ENCODE assay signal across 8 cellular contexts in the genomic region with DNA sequence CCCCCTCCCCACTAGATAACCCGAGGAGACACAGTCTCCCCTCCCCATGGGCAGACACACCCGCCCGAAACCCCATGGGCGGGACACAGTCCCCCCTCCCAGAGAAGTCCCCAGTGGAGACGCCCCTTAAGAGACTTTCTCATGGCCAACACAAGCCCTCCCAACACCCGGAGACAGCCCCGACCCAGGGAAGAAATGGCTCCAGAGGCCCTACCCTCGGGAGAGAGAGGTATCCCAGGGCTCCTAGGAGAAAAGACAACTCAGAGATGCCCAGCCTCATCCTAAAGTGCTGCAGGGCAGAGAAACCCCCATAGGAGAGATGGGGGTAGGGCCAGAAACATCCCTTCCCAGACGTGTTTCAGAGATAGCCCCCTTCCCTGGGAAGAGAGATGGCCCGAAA. TPM values are rescaled to one million over a fixed set of nuclear protein-coding genes. Genes with fewer than 3 reads are reported as not detected.
DNase-seq lines count a peak whose midpoint lies in the region; ATAC-seq and TF ChIP-seq lines count a peak whose summit lies in the region.

No MANE protein-coding gene starts in this region.

- intact Hi-C loops in thyroid gland (cut with DNase I): no loop called here

- H3K9me3 Mint-ChIP-seq in activated CD4-positive, alpha-beta T cell treated with anti-CD3 and anti-CD28 coated beads, Interleukin-2, amount 10 ng/mL, durations not matched to agents 7 days and 5 days: no peaks in the 10 kb centered on the region
- H3K9me3 Mint-ChIP-seq in activated naive CD8-positive, alpha-beta T cell treated with anti-CD3 and anti-CD28 coated beads for 36 hours: no peaks in the 10 kb centered on the region

- H3K27me3 ChIP-seq in layer of hippocampus (ENCODE audit: control insufficient read depth, insufficient read depth, low read length): no peaks in the 10 kb centered on the region
- no peaks in the 10 kb centered on the region for H3K27me3 ChIP-seq in thyroid gland

- peaks cover 16 to 32% of the 10 kb centered on the region in 2 donors for H3K4me1 ChIP-seq in thyroid gland

- H3K4me3 Mint-ChIP-seq in activated CD4-positive, alpha-beta T cell treated with anti-CD3 and anti-CD28 coated beads, Interleukin-2, amount 10 ng/mL, durations not matched to agents 7 days and 5 days: peak overlapping the region; percentile 56
- H3K4me3 Mint-ChIP-seq in activated naive CD8-positive, alpha-beta T cell treated with anti-CD3 and anti-CD28 coated beads for 36 hours: peak overlapping the region; percentile 56

- in situ Hi-C loops in GM13976 (cut with MboI; ENCODE audit: low sequenced_read_pairs, unreplicated experiment): no loop called here

- ATAC-seq in HG02623 (IDR thresholded peaks at IDR 0.05; ENCODE audit: unreplicated experiment): no peak
- no peak for ATAC-seq in activated CD4-positive, CD25-positive, alpha-beta regulatory T cell treated with anti-CD3 and anti-CD28 coated beads, Interleukin-2, amount 50 U/mL, for 24 hours

- H3K27ac Mint-ChIP-seq in activated CD4-positive, alpha-beta T cell treated with anti-CD3 and anti-CD28 coated beads, Interleukin-2, amount 10 ng/mL, durations not matched to agents 7 days and 5 days: peak overlapping the region; percentile 68
- peak overlapping the region; percentile 34 for H3K27ac Mint-ChIP-seq in activated naive CD8-positive, alpha-beta T cell treated with anti-CD3 and anti-CD28 coated beads for 36 hours

- H3K4me1 Mint-ChIP-seq in activated CD4-positive, alpha-beta T cell treated with anti-CD3 and anti-CD28 coated beads, Interleukin-2, amount 10 ng/mL, durations not matched to agents 7 days and 5 days: peaks cover 16% of the 10 kb centered on the region
- peaks cover 16% of the 10 kb centered on the region for H3K4me1 Mint-ChIP-seq in activated naive CD8-positive, alpha-beta T cell treated with anti-CD3 and anti-CD28 coated beads for 36 hours

- no peak for TF ChIP-seq POLR2A in thyroid gland (IDR thresholded peaks at IDR 0.05)

- 30 to 59% methylated on average over 2 to 6 of the region's 10 CpGs for WGBS in thyroid gland, 2 donors

- peaks cover 2% of the 10 kb centered on the region for H3K27me3 Mint-ChIP-seq in activated CD4-positive, alpha-beta T cell treated with anti-CD3 and anti-CD28 coated beads, Interleukin-2, amount 10 ng/mL, durations not matched to agents 7 days and 5 days
- H3K27me3 Mint-ChIP-seq in activated naive CD8-positive, alpha-beta T cell treated with anti-CD3 and anti-CD28 coated beads for 36 hours: peaks cover 10% of the 10 kb centered on the region

- no peaks in the 10 kb centered on the region for H3K36me3 Mint-ChIP-seq in activated CD4-positive, alpha-beta T cell treated with anti-CD3 and anti-CD28 coated beads, Interleukin-2, amount 10 ng/mL, durations not matched to agents 7 days and 5 days (ENCODE audit: low read depth)
- H3K36me3 Mint-ChIP-seq in activated naive CD8-positive, alpha-beta T cell treated with anti-CD3 and anti-CD28 coated beads for 36 hours: peaks cover 1% of the 10 kb centered on the region

- CTCF ChIA-PET in activated CD4-positive, alpha-beta T cell treated with anti-CD3 and anti-CD28 coated beads, Interleukin-2, amount 10 ng/mL, durations not matched to agents 7 days and 5 days (lab: Charles Lee): interaction anchor here (1.1 kb wide), 1 partner anchor 15 kb away, joined by 4 read pairs; no protein-coding TSS in a partner anchor

- POLR2A ChIA-PET in activated CD4-positive, alpha-beta T cell treated with anti-CD3 and anti-CD28 coated beads, Interleukin-2, amount 10 ng/mL, durations not matched to agents 7 days and 5 days (lab: Charles Lee): no interaction called here

- H3K36me3 ChIP-seq in thyroid gland: no peaks in the 10 kb centered on the region

- TF ChIP-seq CTCF in thyroid gland (IDR thresholded peaks at IDR 0.05): no peak
- no peak for TF ChIP-seq CTCF in GM13976 (IDR thresholded peaks at IDR 0.05; ENCODE audit: borderline replicate concordance, control extremely low read depth, extremely low read depth, insufficient read depth, missing control alignments)

- H3K9me3 ChIP-seq in thyroid gland: no peaks in the 10 kb centered on the region

- peak overlapping the region in 1 of 3 donors; percentile 66 for H3K4me3 ChIP-seq in thyroid gland (replicated peaks in 1 of 3)

- H3K27ac ChIP-seq in layer of hippocampus (ENCODE audit: low read depth, low read length) (peak overlapping the region; percentile 75), thyroid gland (peak overlapping the region; percentile 71 to 99 (median 95))

- DNase-seq in activated CD4-positive, alpha-beta T cell treated with anti-CD3 and anti-CD28 coated beads, Interleukin-2, amount 10 ng/mL, durations not matched to agents 7 days and 5 days: no peak
- DNase-seq in activated CD4-positive, alpha-beta T cell treated with anti-CD3 and anti-CD28 coated beads for 4 hours: no peak
- no peak for DNase-seq in activated naive CD8-positive, alpha-beta T cell treated with anti-CD3 and anti-CD28 coated beads for 36 hours
- no peak for DNase-seq in thyroid gland
- DNase-seq in GM13976 (ENCODE audit: low spot score): no peak

RNA-seq across cellular contexts. Expression of gene PCDH1, which starts 27.4 kb away (rescaled TPM):
- total RNA-seq in activated CD4-positive, alpha-beta T cell treated with anti-CD3 and anti-CD28 coated beads, Interleukin-2, amount 10 ng/mL, durations not matched to agents 7 days and 5 days: not detected
- total RNA-seq in activated naive CD8-positive, alpha-beta T cell treated with anti-CD3 and anti-CD28 coated beads for 36 hours: not detected
- total RNA-seq in thyroid gland: 10 to 100 TPM; 23.4 to 76.2 (median 37.5) TPM

Comparison
In these comparisons a context has a peak if more than half of its experiments do, and no peak if none do; other contexts are left out.
1. RNA of gene PCDH1, which starts 27.4 kb away (total RNA-seq): 23.4 to 76.2 TPM in thyroid gland; not detected in activated naive CD8-positive, alpha-beta T cell treated with anti-CD3 and anti-CD28 coated beads for 36 hours and not detected in activated CD4-positive, alpha-beta T cell treated with anti-CD3 and anti-CD28 coated beads, Interleukin-2, amount 10 ng/mL, durations not matched to agents 7 days and 5 days; every median in the first group is over 10 times any median in the second.